Comparison of ENCODE assay signal across 8 cellular contexts in genomic region chr6:33453361-33454008, GRCh38. TPM values are rescaled to one million over a fixed set of nuclear protein-coding genes. Genes with fewer than 3 reads are reported as not detected.
A peak's percentile ranks its signal among the peaks of the same experiment; 100 is the strongest.
DNase-seq lines count a peak whose midpoint lies in the region; ATAC-seq and TF ChIP-seq lines count a peak whose summit lies in the region.

No MANE protein-coding gene starts in this region.

- 1 to 3% methylated on average over 12 of the region's 12 CpGs for WGBS in testis, 2 donors

- no peak for ATAC-seq in activated T-cell treated with anti-CD3 and anti-CD28 coated beads, Interleukin-2, amount 50 U/mL, for 4 hours
- ATAC-seq in activated T-helper 17 cell treated with anti-CD3 and anti-CD28 coated beads, Interleukin-2, amount 50 U/mL, for 72 hours (replicated peaks) = no peak
- no peak for ATAC-seq in GM21367 (IDR thresholded peaks at IDR 0.05; ENCODE audit: unreplicated experiment)
- no peak for ATAC-seq in HG03571 (IDR thresholded peaks at IDR 0.05; ENCODE audit: unreplicated experiment)

- no peaks in the 10 kb centered on the region for H3K27me3 Mint-ChIP-seq in activated T-cell treated with anti-CD3 and anti-CD28 coated beads, Interleukin-2, amount 50 U/mL, for 4 hours (ENCODE audit: low read depth)
- H3K27me3 Mint-ChIP-seq in activated T-helper 17 cell treated with anti-CD3 and anti-CD28 coated beads, Interleukin-2, amount 50 U/mL, for 72 hours = no peaks in the 10 kb centered on the region

- H3K9ac ChIP-seq in iPS-20b (ENCODE audit: low read depth, low read length) = peak overlapping the region; percentile 87

- no peak for TF ChIP-seq CTCF in testis (IDR thresholded peaks at IDR 0.05)

- peaks cover 18% of the 10 kb centered on the region for H3K36me3 Mint-ChIP-seq in activated T-cell treated with anti-CD3 and anti-CD28 coated beads, Interleukin-2, amount 50 U/mL, for 4 hours (ENCODE audit: insufficient read depth)
- peaks cover 62% of the 10 kb centered on the region for H3K36me3 Mint-ChIP-seq in activated T-helper 17 cell treated with anti-CD3 and anti-CD28 coated beads, Interleukin-2, amount 50 U/mL, for 72 hours (ENCODE audit: low read depth)

- peak overlapping the region; percentile 88 for H3K4me3 Mint-ChIP-seq in activated T-cell treated with anti-CD3 and anti-CD28 coated beads, Interleukin-2, amount 50 U/mL, for 4 hours
- peak overlapping the region; percentile 96 for H3K4me3 Mint-ChIP-seq in activated T-helper 17 cell treated with anti-CD3 and anti-CD28 coated beads, Interleukin-2, amount 50 U/mL, for 72 hours

- H3K4me3 ChIP-seq in iPS-20b (ENCODE audit: low read length) (peak overlapping the region; percentile 99), testis (peak overlapping the region; percentile 62 to 77)

- DNase-seq in activated T-cell treated with anti-CD3 and anti-CD28 coated beads, Interleukin-2, amount 50 U/mL, for 4 hours = no peak
- no peak for DNase-seq in activated T-cell treated with anti-CD3 and anti-CD28 coated beads, Interleukin-2, amount 50 U/mL, for 48 hours
- DNase-seq in testis = peak; percentile 15
- DNase-seq in NK-92 treated with Interleukin-12 subunit alpha and Interleukin-12 subunit beta, amount 100 ng/mL, for 24 hours (lab: John Stamatoyannopoulos, UW) = no peak

- peak overlapping the region; percentile 98 for H3K27ac Mint-ChIP-seq in activated T-helper 17 cell treated with anti-CD3 and anti-CD28 coated beads, Interleukin-2, amount 50 U/mL, for 72 hours

- TF ChIP-seq POLR2A in testis (IDR thresholded peaks at IDR 0.05) = no peak

- H3K9me3 ChIP-seq in iPS-20b (ENCODE audit: insufficient read depth, low read depth, low read length) (no peaks in the 10 kb centered on the region), testis (no peaks in the 10 kb centered on the region)

- intact Hi-C loops in testis (cut with DNase I; ENCODE audit: low total_unique reads) = no loop called here

- H3K27ac ChIP-seq in iPS-20b (ENCODE audit: low read length) (no peak overlapping the region), testis (peak overlapping the region in 1 of 2 donors; percentile 62)

- H3K4me1 ChIP-seq in iPS-20b (ENCODE audit: insufficient read depth, low read length) = 0 out of 2 replicates have a peak, but pooled peaks cover 4% of the 10 kb centered on the region
- H3K4me1 ChIP-seq in testis = peaks cover 33% of the 10 kb centered on the region

- H3K9me3 Mint-ChIP-seq in activated T-cell treated with anti-CD3 and anti-CD28 coated beads, Interleukin-2, amount 50 U/mL, for 4 hours = no peaks in the 10 kb centered on the region
- no peaks in the 10 kb centered on the region for H3K9me3 Mint-ChIP-seq in activated T-helper 17 cell treated with anti-CD3 and anti-CD28 coated beads, Interleukin-2, amount 50 U/mL, for 72 hours

- H3K36me3 ChIP-seq in iPS-20b (ENCODE audit: insufficient read depth, low read depth, low read length) = peaks cover 55% of the 10 kb centered on the region
- no peaks in the 10 kb centered on the region for H3K36me3 ChIP-seq in testis (ENCODE audit: low read depth, missing control alignments)

- H3K4me1 Mint-ChIP-seq in activated T-cell treated with anti-CD3 and anti-CD28 coated beads, Interleukin-2, amount 50 U/mL, for 4 hours (ENCODE audit: low read depth) = peaks cover 25% of the 10 kb centered on the region
- H3K4me1 Mint-ChIP-seq in activated T-helper 17 cell treated with anti-CD3 and anti-CD28 coated beads, Interleukin-2, amount 50 U/mL, for 72 hours = peaks cover 22% of the 10 kb centered on the region

- H3K27me3 ChIP-seq in iPS-20b (ENCODE audit: insufficient read depth, low read length) = no peaks in the 10 kb centered on the region
- H3K27me3 ChIP-seq in testis = no peaks in the 10 kb centered on the region

RNA-seq across cellular contexts. Expression of gene ZBTB9, which starts 0.9 kb away (rescaled TPM):
- total RNA-seq in activated T-cell treated with anti-CD3 and anti-CD28 coated beads, Interleukin-2, amount 50 U/mL, for 4 hours = 10 to 100 TPM; 22.9 to 23.4 (median 22.9) TPM
- total RNA-seq in activated T-helper 17 cell treated with anti-CD3 and anti-CD28 coated beads, Interleukin-2, amount 50 U/mL, for 72 hours = 10 to 100 TPM; 11.6 to 12.5 TPM
- total RNA-seq in testis = 10 to 100 TPM; 15.2 to 15.7 TPM
- polyA plus RNA-seq in testis (ENCODE audit: insufficient read depth, low read depth, low replicate concordance) = 16.9 TPM

RNA-seq across cellular contexts. Expression of gene SYNGAP1, which starts 33.6 kb away (rescaled TPM):
- total RNA-seq in activated T-cell treated with anti-CD3 and anti-CD28 coated beads, Interleukin-2, amount 50 U/mL, for 4 hours = 10 to 100 TPM; 18.6 to 23.4 (median 20.2) TPM
- 100 to 1,000 TPM in 1 of 2 donors, 10 to 100 TPM in 1; 43.2 to 156 TPM for total RNA-seq in activated T-helper 17 cell treated with anti-CD3 and anti-CD28 coated beads, Interleukin-2, amount 50 U/mL, for 72 hours
- total RNA-seq in testis = 10 to 100 TPM; 29.4 to 43.9 TPM
- 31.5 TPM for polyA plus RNA-seq in testis (ENCODE audit: insufficient read depth, low read depth, low replicate concordance)

RNA-seq across cellular contexts. Expression of gene CUTA, which starts 35.6 kb away (rescaled TPM):
- total RNA-seq in activated T-cell treated with anti-CD3 and anti-CD28 coated beads, Interleukin-2, amount 50 U/mL, for 4 hours = 10 to 100 TPM; 76.6 to 84.5 (median 79.2) TPM
- 100 to 1,000 TPM; 163 to 248 TPM for total RNA-seq in activated T-helper 17 cell treated with anti-CD3 and anti-CD28 coated beads, Interleukin-2, amount 50 U/mL, for 72 hours
- 100 to 1,000 TPM; 139 to 146 TPM for total RNA-seq in testis
- polyA plus RNA-seq in testis (ENCODE audit: insufficient read depth, low read depth, low replicate concordance) = 132 TPM

RNA-seq across cellular contexts. Expression of gene PHF1, which starts 42.7 kb away (rescaled TPM):
- 10 to 100 TPM; 24.4 to 29.4 (median 26.8) TPM for total RNA-seq in activated T-cell treated with anti-CD3 and anti-CD28 coated beads, Interleukin-2, amount 50 U/mL, for 4 hours
- total RNA-seq in activated T-helper 17 cell treated with anti-CD3 and anti-CD28 coated beads, Interleukin-2, amount 50 U/mL, for 72 hours = 100 to 1,000 TPM in 1 of 2 donors, 10 to 100 TPM in 1; 27.2 to 133 TPM
- 100 to 1,000 TPM; 184 to 218 TPM for total RNA-seq in testis
- 216 TPM for polyA plus RNA-seq in testis (ENCODE audit: insufficient read depth, low read depth, low replicate concordance)
